ENCODE assay signal across 3 cellular contexts in the genomic region with DNA sequence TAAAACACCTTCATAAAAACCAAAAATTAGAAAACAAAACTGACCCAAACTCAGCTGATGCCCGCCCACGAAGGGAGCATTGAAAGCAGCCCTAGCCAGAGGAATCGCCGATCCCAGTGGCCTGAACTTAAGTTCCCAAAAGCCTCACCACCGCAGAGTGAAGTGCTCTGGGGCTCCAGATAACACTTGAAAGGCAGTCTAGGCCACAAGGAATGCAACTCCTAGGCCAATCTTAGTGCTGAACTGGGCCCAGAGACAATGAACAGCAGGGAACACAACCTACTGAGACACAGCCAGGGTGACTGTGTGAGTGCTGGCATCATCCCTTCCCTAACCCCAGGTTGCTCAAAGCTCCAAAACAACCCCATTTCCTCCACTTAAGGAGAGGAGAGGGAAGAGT.
TF ChIP-seq lines count a peak whose summit lies in the region.

No MANE protein-coding gene starts in this region.

TF ChIP-seq in GM23338, 12 proteins besides CTCF, POLR2A, EP300 and RAD21 (continued from another document):
- TF ChIP-seq, protein P1, sequence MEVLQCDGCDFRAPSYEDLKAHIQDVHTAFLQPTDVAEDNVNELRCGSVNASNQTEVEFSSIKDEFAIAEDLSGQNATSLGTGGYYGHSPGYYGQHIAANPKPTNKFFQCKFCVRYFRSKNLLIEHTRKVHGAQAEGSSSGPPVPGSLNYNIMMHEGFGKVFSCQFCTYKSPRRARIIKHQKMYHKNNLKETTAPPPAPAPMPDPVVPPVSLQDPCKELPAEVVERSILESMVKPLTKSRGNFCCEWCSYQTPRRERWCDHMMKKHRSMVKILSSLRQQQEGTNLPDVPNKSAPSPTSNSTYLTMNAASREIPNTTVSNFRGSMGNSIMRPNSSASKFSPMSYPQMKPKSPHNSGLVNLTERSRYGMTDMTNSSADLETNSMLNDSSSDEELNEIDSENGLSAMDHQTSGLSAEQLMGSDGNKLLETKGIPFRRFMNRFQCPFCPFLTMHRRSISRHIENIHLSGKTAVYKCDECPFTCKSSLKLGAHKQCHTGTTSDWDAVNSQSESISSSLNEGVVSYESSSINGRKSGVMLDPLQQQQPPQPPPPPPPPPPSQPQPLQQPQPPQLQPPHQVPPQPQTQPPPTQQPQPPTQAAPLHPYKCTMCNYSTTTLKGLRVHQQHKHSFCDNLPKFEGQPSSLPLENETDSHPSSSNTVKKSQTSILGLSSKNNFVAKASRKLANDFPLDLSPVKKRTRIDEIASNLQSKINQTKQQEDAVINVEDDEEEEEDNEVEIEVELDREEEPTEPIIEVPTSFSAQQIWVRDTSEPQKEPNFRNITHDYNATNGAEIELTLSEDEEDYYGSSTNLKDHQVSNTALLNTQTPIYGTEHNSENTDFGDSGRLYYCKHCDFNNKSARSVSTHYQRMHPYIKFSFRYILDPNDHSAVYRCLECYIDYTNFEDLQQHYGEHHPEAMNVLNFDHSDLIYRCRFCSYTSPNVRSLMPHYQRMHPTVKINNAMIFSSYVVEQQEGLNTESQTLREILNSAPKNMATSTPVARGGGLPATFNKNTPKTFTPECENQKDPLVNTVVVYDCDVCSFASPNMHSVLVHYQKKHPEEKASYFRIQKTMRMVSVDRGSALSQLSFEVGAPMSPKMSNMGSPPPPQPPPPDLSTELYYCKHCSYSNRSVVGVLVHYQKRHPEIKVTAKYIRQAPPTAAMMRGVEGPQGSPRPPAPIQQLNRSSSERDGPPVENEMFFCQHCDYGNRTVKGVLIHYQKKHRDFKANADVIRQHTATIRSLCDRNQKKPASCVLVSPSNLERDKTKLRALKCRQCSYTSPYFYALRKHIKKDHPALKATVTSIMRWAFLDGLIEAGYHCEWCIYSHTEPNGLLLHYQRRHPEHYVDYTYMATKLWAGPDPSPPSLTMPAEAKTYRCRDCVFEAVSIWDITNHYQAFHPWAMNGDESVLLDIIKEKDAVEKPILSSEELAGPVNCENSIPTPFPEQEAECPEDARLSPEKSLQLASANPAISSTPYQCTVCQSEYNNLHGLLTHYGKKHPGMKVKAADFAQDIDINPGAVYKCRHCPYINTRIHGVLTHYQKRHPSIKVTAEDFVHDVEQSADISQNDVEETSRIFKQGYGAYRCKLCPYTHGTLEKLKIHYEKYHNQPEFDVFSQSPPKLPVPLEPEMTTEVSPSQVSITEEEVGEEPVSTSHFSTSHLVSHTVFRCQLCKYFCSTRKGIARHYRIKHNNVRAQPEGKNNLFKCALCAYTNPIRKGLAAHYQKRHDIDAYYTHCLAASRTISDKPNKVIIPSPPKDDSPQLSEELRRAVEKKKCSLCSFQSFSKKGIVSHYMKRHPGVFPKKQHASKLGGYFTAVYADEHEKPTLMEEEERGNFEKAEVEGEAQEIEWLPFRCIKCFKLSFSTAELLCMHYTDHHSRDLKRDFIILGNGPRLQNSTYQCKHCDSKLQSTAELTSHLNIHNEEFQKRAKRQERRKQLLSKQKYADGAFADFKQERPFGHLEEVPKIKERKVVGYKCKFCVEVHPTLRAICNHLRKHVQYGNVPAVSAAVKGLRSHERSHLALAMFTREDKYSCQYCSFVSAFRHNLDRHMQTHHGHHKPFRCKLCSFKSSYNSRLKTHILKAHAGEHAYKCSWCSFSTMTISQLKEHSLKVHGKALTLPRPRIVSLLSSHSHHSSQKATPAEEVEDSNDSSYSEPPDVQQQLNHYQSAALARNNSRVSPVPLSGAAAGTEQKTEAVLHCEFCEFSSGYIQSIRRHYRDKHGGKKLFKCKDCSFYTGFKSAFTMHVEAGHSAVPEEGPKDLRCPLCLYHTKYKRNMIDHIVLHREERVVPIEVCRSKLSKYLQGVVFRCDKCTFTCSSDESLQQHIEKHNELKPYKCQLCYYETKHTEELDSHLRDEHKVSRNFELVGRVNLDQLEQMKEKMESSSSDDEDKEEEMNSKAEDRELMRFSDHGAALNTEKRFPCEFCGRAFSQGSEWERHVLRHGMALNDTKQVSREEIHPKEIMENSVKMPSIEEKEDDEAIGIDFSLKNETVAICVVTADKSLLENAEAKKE (CRISPR knock-in tag; IDR thresholded peaks at IDR 0.05): no peak
- TF ChIP-seq JUNB (IDR thresholded peaks at IDR 0.05; ENCODE audit: unreplicated experiment): no peak

TF ChIP-seq in K562, 482 proteins besides CTCF, POLR2A, EP300 and RAD21 (continues in another document):
- TF ChIP-seq, protein P2, sequence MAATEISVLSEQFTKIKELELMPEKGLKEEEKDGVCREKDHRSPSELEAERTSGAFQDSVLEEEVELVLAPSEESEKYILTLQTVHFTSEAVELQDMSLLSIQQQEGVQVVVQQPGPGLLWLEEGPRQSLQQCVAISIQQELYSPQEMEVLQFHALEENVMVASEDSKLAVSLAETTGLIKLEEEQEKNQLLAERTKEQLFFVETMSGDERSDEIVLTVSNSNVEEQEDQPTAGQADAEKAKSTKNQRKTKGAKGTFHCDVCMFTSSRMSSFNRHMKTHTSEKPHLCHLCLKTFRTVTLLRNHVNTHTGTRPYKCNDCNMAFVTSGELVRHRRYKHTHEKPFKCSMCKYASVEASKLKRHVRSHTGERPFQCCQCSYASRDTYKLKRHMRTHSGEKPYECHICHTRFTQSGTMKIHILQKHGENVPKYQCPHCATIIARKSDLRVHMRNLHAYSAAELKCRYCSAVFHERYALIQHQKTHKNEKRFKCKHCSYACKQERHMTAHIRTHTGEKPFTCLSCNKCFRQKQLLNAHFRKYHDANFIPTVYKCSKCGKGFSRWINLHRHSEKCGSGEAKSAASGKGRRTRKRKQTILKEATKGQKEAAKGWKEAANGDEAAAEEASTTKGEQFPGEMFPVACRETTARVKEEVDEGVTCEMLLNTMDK (IDR thresholded peaks at IDR 0.05; ENCODE audit: borderline replicate concordance, insufficient read depth, low read depth, low read length, poor library complexity, severe bottlenecking): no peak
- TF ChIP-seq ARHGAP35 (IDR thresholded peaks at IDR 0.05; ENCODE audit: partially characterized antibody) (no peak), SMARCA5 (IDR thresholded peaks at IDR 0.05) (no peak), KHSRP (IDR thresholded peaks at IDR 0.05) (no peak), SREBF2 (CRISPR knock-in tag; IDR thresholded peaks at IDR 0.05) (no peak), MEF2D (tag; conservative IDR thresholded peaks at IDR 0.05; ENCODE audit: low read depth) (no peak), ZNF436 (CRISPR knock-in tag; IDR thresholded peaks at IDR 0.05) (no peak), ETV5 (CRISPR knock-in tag; IDR thresholded peaks at IDR 0.05; ENCODE audit: low read depth) (no peak), TEAD2 (tag; IDR thresholded peaks at IDR 0.05) (no peak), MTF1 (CRISPR knock-in tag; IDR thresholded peaks at IDR 0.05; ENCODE audit: borderline replicate concordance) (no peak), RBM15 (IDR thresholded peaks at IDR 0.05; ENCODE audit: insufficient read depth, low read length) (no peak), TFAM (CRISPR knock-in tag; conservative IDR thresholded peaks at IDR 0.05) (no peak), ELF4 (CRISPR knock-in tag; IDR thresholded peaks at IDR 0.05) (no peak), NR1H2 (CRISPR knock-in tag; IDR thresholded peaks at IDR 0.05) (no peak), MTA3 (IDR thresholded peaks at IDR 0.05; ENCODE audit: borderline replicate concordance) (no peak)
- TF ChIP-seq, protein P3, sequence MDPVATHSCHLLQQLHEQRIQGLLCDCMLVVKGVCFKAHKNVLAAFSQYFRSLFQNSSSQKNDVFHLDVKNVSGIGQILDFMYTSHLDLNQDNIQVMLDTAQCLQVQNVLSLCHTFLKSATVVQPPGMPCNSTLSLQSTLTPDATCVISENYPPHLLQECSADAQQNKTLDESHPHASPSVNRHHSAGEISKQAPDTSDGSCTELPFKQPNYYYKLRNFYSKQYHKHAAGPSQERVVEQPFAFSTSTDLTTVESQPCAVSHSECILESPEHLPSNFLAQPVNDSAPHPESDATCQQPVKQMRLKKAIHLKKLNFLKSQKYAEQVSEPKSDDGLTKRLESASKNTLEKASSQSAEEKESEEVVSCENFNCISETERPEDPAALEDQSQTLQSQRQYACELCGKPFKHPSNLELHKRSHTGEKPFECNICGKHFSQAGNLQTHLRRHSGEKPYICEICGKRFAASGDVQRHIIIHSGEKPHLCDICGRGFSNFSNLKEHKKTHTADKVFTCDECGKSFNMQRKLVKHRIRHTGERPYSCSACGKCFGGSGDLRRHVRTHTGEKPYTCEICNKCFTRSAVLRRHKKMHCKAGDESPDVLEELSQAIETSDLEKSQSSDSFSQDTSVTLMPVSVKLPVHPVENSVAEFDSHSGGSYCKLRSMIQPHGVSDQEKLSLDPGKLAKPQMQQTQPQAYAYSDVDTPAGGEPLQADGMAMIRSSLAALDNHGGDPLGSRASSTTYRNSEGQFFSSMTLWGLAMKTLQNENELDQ (CRISPR knock-in tag; IDR thresholded peaks at IDR 0.05; ENCODE audit: borderline replicate concordance): no peak
- TF ChIP-seq, protein P4, sequence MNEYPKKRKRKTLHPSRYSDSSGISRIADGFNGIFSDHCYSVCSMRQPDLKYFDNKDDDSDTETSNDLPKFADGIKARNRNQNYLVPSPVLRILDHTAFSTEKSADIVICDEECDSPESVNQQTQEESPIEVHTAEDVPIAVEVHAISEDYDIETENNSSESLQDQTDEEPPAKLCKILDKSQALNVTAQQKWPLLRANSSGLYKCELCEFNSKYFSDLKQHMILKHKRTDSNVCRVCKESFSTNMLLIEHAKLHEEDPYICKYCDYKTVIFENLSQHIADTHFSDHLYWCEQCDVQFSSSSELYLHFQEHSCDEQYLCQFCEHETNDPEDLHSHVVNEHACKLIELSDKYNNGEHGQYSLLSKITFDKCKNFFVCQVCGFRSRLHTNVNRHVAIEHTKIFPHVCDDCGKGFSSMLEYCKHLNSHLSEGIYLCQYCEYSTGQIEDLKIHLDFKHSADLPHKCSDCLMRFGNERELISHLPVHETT (CRISPR knock-in tag; conservative IDR thresholded peaks at IDR 0.05 in 1 of 2, IDR thresholded peaks at IDR 0.05 in 1 of 2): no peak

TF ChIP-seq in SK-N-SH treated with all-trans-retinoic acid at 6 μM for 48 hours, 23 proteins besides CTCF, POLR2A, EP300 and RAD21:
- TF ChIP-seq, protein P5, sequence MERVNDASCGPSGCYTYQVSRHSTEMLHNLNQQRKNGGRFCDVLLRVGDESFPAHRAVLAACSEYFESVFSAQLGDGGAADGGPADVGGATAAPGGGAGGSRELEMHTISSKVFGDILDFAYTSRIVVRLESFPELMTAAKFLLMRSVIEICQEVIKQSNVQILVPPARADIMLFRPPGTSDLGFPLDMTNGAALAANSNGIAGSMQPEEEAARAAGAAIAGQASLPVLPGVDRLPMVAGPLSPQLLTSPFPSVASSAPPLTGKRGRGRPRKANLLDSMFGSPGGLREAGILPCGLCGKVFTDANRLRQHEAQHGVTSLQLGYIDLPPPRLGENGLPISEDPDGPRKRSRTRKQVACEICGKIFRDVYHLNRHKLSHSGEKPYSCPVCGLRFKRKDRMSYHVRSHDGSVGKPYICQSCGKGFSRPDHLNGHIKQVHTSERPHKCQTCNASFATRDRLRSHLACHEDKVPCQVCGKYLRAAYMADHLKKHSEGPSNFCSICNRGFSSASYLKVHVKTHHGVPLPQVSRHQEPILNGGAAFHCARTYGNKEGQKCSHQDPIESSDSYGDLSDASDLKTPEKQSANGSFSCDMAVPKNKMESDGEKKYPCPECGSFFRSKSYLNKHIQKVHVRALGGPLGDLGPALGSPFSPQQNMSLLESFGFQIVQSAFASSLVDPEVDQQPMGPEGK (CRISPR knock-in tag; IDR thresholded peaks at IDR 0.05; ENCODE audit: borderline replicate concordance): no peak
- TF ChIP-seq TCF4 (CRISPR knock-in tag; IDR thresholded peaks at IDR 0.05; ENCODE audit: borderline replicate concordance) (no peak), ESRRG (CRISPR knock-in tag; IDR thresholded peaks at IDR 0.05) (no peak), ZC3H10 (CRISPR knock-in tag; IDR thresholded peaks at IDR 0.05) (no peak), ISL1 (CRISPR knock-in tag; IDR thresholded peaks at IDR 0.05) (no peak), ZFP30 (CRISPR knock-in tag; IDR thresholded peaks at IDR 0.05) (no peak), TOX (CRISPR knock-in tag; IDR thresholded peaks at IDR 0.05; ENCODE audit: borderline replicate concordance) (no peak), CSDC2 (CRISPR knock-in tag; IDR thresholded peaks at IDR 0.05) (no peak), GLIS3 (CRISPR knock-in tag; IDR thresholded peaks at IDR 0.05) (no peak), ZNF8 (CRISPR knock-in tag; IDR thresholded peaks at IDR 0.05) (no peak)
- TF ChIP-seq, protein P6, sequence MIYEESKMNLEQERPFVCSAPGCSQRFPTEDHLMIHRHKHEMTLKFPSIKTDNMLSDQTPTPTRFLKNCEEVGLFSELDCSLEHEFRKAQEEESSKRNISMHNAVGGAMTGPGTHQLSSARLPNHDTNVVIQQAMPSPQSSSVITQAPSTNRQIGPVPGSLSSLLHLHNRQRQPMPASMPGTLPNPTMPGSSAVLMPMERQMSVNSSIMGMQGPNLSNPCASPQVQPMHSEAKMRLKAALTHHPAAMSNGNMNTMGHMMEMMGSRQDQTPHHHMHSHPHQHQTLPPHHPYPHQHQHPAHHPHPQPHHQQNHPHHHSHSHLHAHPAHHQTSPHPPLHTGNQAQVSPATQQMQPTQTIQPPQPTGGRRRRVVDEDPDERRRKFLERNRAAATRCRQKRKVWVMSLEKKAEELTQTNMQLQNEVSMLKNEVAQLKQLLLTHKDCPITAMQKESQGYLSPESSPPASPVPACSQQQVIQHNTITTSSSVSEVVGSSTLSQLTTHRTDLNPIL (CRISPR knock-in tag; IDR thresholded peaks at IDR 0.05; ENCODE audit: low read depth): no peak
TF ChIP-seq in SK-N-SH treated with all-trans-retinoic acid at 6 μM for 48 hours: peak in this region for 0.
